Comparison of ENCODE assay signal across 1 cellular context in genomic region chr9:93491593-93492232, GRCh38.
TF ChIP-seq lines count a peak whose summit lies in the region.

No MANE protein-coding gene starts in this region.

TF ChIP-seq in K562, 482 proteins besides CTCF, POLR2A, EP300 and RAD21 (continued from another document):
- TF ChIP-seq IRF9 (tag; IDR thresholded peaks at IDR 0.05) (no peak), CBX8 (IDR thresholded peaks at IDR 0.05; ENCODE audit: borderline replicate concordance, extremely low read depth, low read depth, low read length, poor library complexity, severe bottlenecking) (no peak), CEBPB (tag; IDR thresholded peaks at IDR 0.05) (peak; percentile 80), ATF7 (IDR thresholded peaks at IDR 0.05) (no peak), ZNF76 (CRISPR knock-in tag; IDR thresholded peaks at IDR 0.05; ENCODE audit: borderline replicate concordance) (no peak), BCLAF1 (IDR thresholded peaks at IDR 0.05; ENCODE audit: borderline replicate concordance in 1 of 2, control insufficient read depth in 1 of 2, low read depth in 2 of 2, low read length in 1 of 2) (no peak), ZNF445 (CRISPR knock-in tag; IDR thresholded peaks at IDR 0.05; ENCODE audit: low read depth) (no peak), CGGBP1 (CRISPR knock-in tag; IDR thresholded peaks at IDR 0.05) (no peak)
